Comparison of ENCODE assay signal across 21 cellular contexts in genomic region chr18:9841752-9842151, GRCh38. TPM values are rescaled to one million over a fixed set of nuclear protein-coding genes. Genes with fewer than 3 reads are reported as not detected.
"Had no signal": no experiment of that assay in that cellular context is flagged by ENCODE, and none has a peak within 500 bp of the region (broad histone marks: within the 10 kb centered on the region; RNA-seq: fewer than 3 reads in every experiment).

No MANE protein-coding gene starts in this region.

- DNase-seq: activated CD4-positive, alpha-beta T cell treated with anti-CD3 and anti-CD28 coated beads for 1 hour; activated CD8-positive, alpha-beta memory T cell treated with anti-CD3 and anti-CD28 coated beads for 24 hours; activated CD8-positive, alpha-beta memory T cell treated with anti-CD3 and anti-CD28 coated beads, Interleukin-2, amount 50 U/mL, for 48 hours; activated effector memory CD4-positive, alpha-beta T cell treated with Interleukin-2 at 50 U/mL for 16 hours; activated naive CD4-positive, alpha-beta T cell treated with anti-CD3 and anti-CD28 coated beads, Interleukin-2, amount 10 ng/mL, durations not matched to agents 7 days and 5 days; activated T-cell treated with anti-CD3 and anti-CD28 coated beads, Interleukin-2, amount 50 U/mL, for 48 hours; aorta; brain microvascular endothelial cell; colonic mucosa; erythroblast; natural killer cell; nucleus accumbens; stimulated activated naive CD4-positive, alpha-beta T cell treated with Interleukin-2 at 50 U/mL for 16 hours had no signal

- H3K4me3 Mint-ChIP-seq: activated naive CD4-positive, alpha-beta T cell treated with anti-CD3 and anti-CD28 coated beads, Interleukin-2, amount 10 ng/mL, durations not matched to agents 7 days and 5 days; central memory CD8-positive, alpha-beta T cell; natural killer cell; T-helper 1 cell treated with Interleukin-12 subunit alpha and Interleukin-12 subunit beta and Interleukin-4 antibody, amounts not matched to agents 30 μg/mL and 1 μg/mL, for 36 hours; type B pancreatic cell had no signal

- H3K27me3 ChIP-seq: brain microvascular endothelial cell, colonic mucosa, SJSA1, suprapubic skin had no signal

- H3K27ac ChIP-seq: brain microvascular endothelial cell, colonic mucosa, SJSA1, suprapubic skin had no signal

- H3K4me3 ChIP-seq: colonic mucosa, SJSA1, suprapubic skin had no signal

- H3K4me1 ChIP-seq: colonic mucosa had no signal

- H3K9me3 Mint-ChIP-seq: activated naive CD4-positive, alpha-beta T cell treated with anti-CD3 and anti-CD28 coated beads, Interleukin-2, amount 10 ng/mL, durations not matched to agents 7 days and 5 days; central memory CD8-positive, alpha-beta T cell; natural killer cell; T-helper 1 cell treated with Interleukin-12 subunit alpha and Interleukin-12 subunit beta and Interleukin-4 antibody, amounts not matched to agents 30 μg/mL and 1 μg/mL, for 36 hours had no signal

- H3K9me3 ChIP-seq: colonic mucosa, SJSA1, suprapubic skin had no signal

- H3K36me3 Mint-ChIP-seq: activated naive CD4-positive, alpha-beta T cell treated with anti-CD3 and anti-CD28 coated beads, Interleukin-2, amount 10 ng/mL, durations not matched to agents 7 days and 5 days; natural killer cell had no signal

- H3K4me1 Mint-ChIP-seq: activated naive CD4-positive, alpha-beta T cell treated with anti-CD3 and anti-CD28 coated beads, Interleukin-2, amount 10 ng/mL, durations not matched to agents 7 days and 5 days; central memory CD8-positive, alpha-beta T cell; natural killer cell had no signal

- H3K27ac Mint-ChIP-seq: activated naive CD4-positive, alpha-beta T cell treated with anti-CD3 and anti-CD28 coated beads, Interleukin-2, amount 10 ng/mL, durations not matched to agents 7 days and 5 days; natural killer cell; T-helper 1 cell treated with Interleukin-12 subunit alpha and Interleukin-12 subunit beta and Interleukin-4 antibody, amounts not matched to agents 30 μg/mL and 1 μg/mL, for 36 hours; type B pancreatic cell had no signal

- H3K36me3 ChIP-seq: colonic mucosa, suprapubic skin had no signal

RNA-seq across cellular contexts. Expression of gene TXNDC2, which starts 44.0 kb away (rescaled TPM):
- total RNA-seq: colonic mucosa, frontal cortex, natural killer cell, sciatic nerve, suprapubic skin had no signal
- polyA plus RNA-seq: aorta, liver had no signal
